In genomic region chr14:68511727-68512047, GRCh38 we compare ENCODE assay signal across 19 cellular contexts.
DNase-seq lines count a peak whose midpoint lies in the region; ATAC-seq, FAIRE-seq and TF ChIP-seq lines count a peak whose summit lies in the region.
"Had no signal": no experiment of that assay in that cellular context is flagged by ENCODE, and none has a peak within 500 bp of the region (broad histone marks: within the 10 kb centered on the region; RNA-seq: fewer than 3 reads in every experiment).

No MANE protein-coding gene starts in this region.

- no peaks in the 10 kb centered on the region for H3K27me3 ChIP-seq in RWPE2 (ENCODE audit: insufficient read depth, poor library complexity, severe bottlenecking)
- H3K27me3 ChIP-seq in neural progenitor cell = no peaks in the 10 kb centered on the region
- H3K27me3 ChIP-seq in thoracic aorta (replicated peaks; ENCODE audit: insufficient read depth) = no peaks in the 10 kb centered on the region
- H3K27me3 ChIP-seq in CD4-positive, alpha-beta memory T cell (ENCODE audit: insufficient read depth, low read length) = no peaks in the 10 kb centered on the region
- H3K27me3 ChIP-seq: ovary had no signal

- FAIRE-seq in GM12892 (lab: Jason Lieb, UNC) = no peak

- no peak overlapping the region for H3K9ac ChIP-seq in neural progenitor cell

- intact Hi-C loops in CD4-positive, alpha-beta memory T cell (cut with micrococcal nuclease) = no loop called here

- no peaks in the 10 kb centered on the region for H3K9me3 Mint-ChIP-seq in neural progenitor cell
- H3K9me3 Mint-ChIP-seq in CD4-positive, alpha-beta memory T cell = no peaks in the 10 kb centered on the region
- H3K9me3 Mint-ChIP-seq: immature natural killer cell; naive thymus-derived CD4-positive, alpha-beta T cell had no signal

- POLR2A ChIA-PET in CD4-positive, alpha-beta memory T cell (lab: Charles Lee; ENCODE audit: partially characterized antibody) = no interaction called here

- H2AFZ ChIP-seq in neural progenitor cell (replicated peaks) = no peak overlapping the region

- TF ChIP-seq POLR2A in GM12892 (IDR thresholded peaks at IDR 0.05; ENCODE audit: low read depth, low read length) = no peak

- peaks cover 2% of the 10 kb centered on the region for H3K27me3 Mint-ChIP-seq in neural progenitor cell (ENCODE audit: insufficient read depth, low read depth)
- no peaks in the 10 kb centered on the region for H3K27me3 Mint-ChIP-seq in CD4-positive, alpha-beta memory T cell
- H3K27me3 Mint-ChIP-seq: naive thymus-derived CD4-positive, alpha-beta T cell had no signal

- H3K36me3 Mint-ChIP-seq in neural progenitor cell = no peaks in the 10 kb centered on the region
- H3K36me3 Mint-ChIP-seq in CD4-positive, alpha-beta memory T cell = no peaks in the 10 kb centered on the region

- H3K4me2 ChIP-seq in neural progenitor cell = no peak overlapping the region

- no peak overlapping the region for H3K4me3 Mint-ChIP-seq in neural progenitor cell
- H3K4me3 Mint-ChIP-seq in CD4-positive, alpha-beta memory T cell = no peak overlapping the region
- H3K4me3 Mint-ChIP-seq: immature natural killer cell; naive thymus-derived CD4-positive, alpha-beta T cell had no signal

- H3K27ac ChIP-seq in RWPE2 (ENCODE audit: poor library complexity, severe bottlenecking) (peak overlapping the region; percentile 82), coronary artery (peak overlapping the region; percentile 41 to 44), neural progenitor cell (no peak overlapping the region), thoracic aorta (peak overlapping the region; percentile 13 to 65)
- H3K27ac ChIP-seq in CD4-positive, alpha-beta memory T cell (ENCODE audit: low read depth, low read length) = no peak overlapping the region
- H3K27ac ChIP-seq: HL-60 had no signal

- no peak overlapping the region for H3K4me3 ChIP-seq in RWPE2 (ENCODE audit: severe bottlenecking)
- H3K4me3 ChIP-seq in coronary artery = no peak overlapping the region
- H3K4me3 ChIP-seq in neural progenitor cell = no peak overlapping the region
- H3K4me3 ChIP-seq in thoracic aorta = no peak overlapping the region
- H3K4me3 ChIP-seq in CD4-positive, alpha-beta memory T cell (ENCODE audit: low read length in 2 of 2) = no peak overlapping the region
- H3K4me3 ChIP-seq: ovary had no signal

- ATAC-seq in RWPE2 (ENCODE audit: low read depth) (no peak), thoracic aorta (ENCODE audit: insufficient number of reproducible peaks, low FRiP score, low read depth) (no peak), GM18511 (IDR thresholded peaks at IDR 0.05; ENCODE audit: unreplicated experiment) (no peak)
- ATAC-seq: naive thymus-derived CD4-positive, alpha-beta T cell had no signal

- TF ChIP-seq CTCF in RWPE2 (IDR thresholded peaks at IDR 0.05; ENCODE audit: poor library complexity, severe bottlenecking) (no peak), coronary artery (IDR thresholded peaks at IDR 0.05) (no peak), neural progenitor cell (IDR thresholded peaks at IDR 0.05) (no peak), thoracic aorta (IDR thresholded peaks at IDR 0.05) (no peak)

- peaks cover 50% of the 10 kb centered on the region for H3K4me1 Mint-ChIP-seq in neural progenitor cell
- peaks cover 31 to 56% (median 39%) of the 10 kb centered on the region in 4 donors for H3K4me1 Mint-ChIP-seq in CD4-positive, alpha-beta memory T cell

- no peaks in the 10 kb centered on the region for H4K20me1 ChIP-seq in neural progenitor cell (ENCODE audit: low read depth)

- H3K36me3 ChIP-seq in RWPE2 (ENCODE audit: low read depth) = no peaks in the 10 kb centered on the region
- no peaks in the 10 kb centered on the region for H3K36me3 ChIP-seq in neural progenitor cell
- H3K36me3 ChIP-seq in thoracic aorta = no peaks in the 10 kb centered on the region
- no peaks in the 10 kb centered on the region for H3K36me3 ChIP-seq in CD4-positive, alpha-beta memory T cell (ENCODE audit: insufficient read depth, low read length)
- H3K36me3 ChIP-seq: ovary had no signal

- H3F3A ChIP-seq in neural progenitor cell (ENCODE audit: low read depth) = no peaks in the 10 kb centered on the region

- H3K9me3 ChIP-seq in RWPE2 (ENCODE audit: severe bottlenecking) (no peaks in the 10 kb centered on the region), neural progenitor cell (ENCODE audit: low read depth) (no peaks in the 10 kb centered on the region), thoracic aorta (no peaks in the 10 kb centered on the region)
- H3K9me3 ChIP-seq in CD4-positive, alpha-beta memory T cell (ENCODE audit: control insufficient read depth in 1 of 2, low read length in 2 of 2) = no peaks in the 10 kb centered on the region
- H3K9me3 ChIP-seq: ovary had no signal

- peak overlapping the region; percentile 19 for H3K27ac Mint-ChIP-seq in neural progenitor cell
- H3K27ac Mint-ChIP-seq in CD4-positive, alpha-beta memory T cell = no peak overlapping the region

- CTCF ChIA-PET in CD4-positive, alpha-beta memory T cell (lab: Charles Lee; ENCODE audit: partially characterized antibody) = interaction anchor here (1.1 kb wide), 1 partner anchor 333 kb away, joined by 3 read pairs; no protein-coding TSS in a partner anchor

- no peak for DNase-seq in RWPE2 (ENCODE audit: low spot score)
- no peak for DNase-seq in coronary artery (ENCODE audit: low spot score)
- no peak for DNase-seq in neural progenitor cell (ENCODE audit: low spot score)
- no peak for DNase-seq in thoracic aorta (ENCODE audit: low spot score)
- no peak for DNase-seq in GM12892 (ENCODE audit: insufficient read length)
- DNase-seq in CD4-positive, alpha-beta memory T cell = no peak
- DNase-seq: activated CD4-positive, alpha-beta T cell treated with anti-CD3 and anti-CD28 coated beads for 48 hours; activated effector memory CD4-positive, alpha-beta T cell treated with Interleukin-2 at 50 U/mL for 16 hours; central memory CD4-positive, alpha-beta T cell; DND-41; effector memory CD4-positive, alpha-beta T cell; head of caudate nucleus; immature natural killer cell; naive thymus-derived CD4-positive, alpha-beta T cell; NCI-H1694; stimulated activated CD4-positive, alpha-beta T cell treated with anti-CD3 and anti-CD28 coated beads, Interleukin-2, amount 100 ng/mL, for 24 hours had no signal

- no peaks in the 10 kb centered on the region for H3K79me2 ChIP-seq in neural progenitor cell (ENCODE audit: low read depth)

- H3K4me1 ChIP-seq in RWPE2 (ENCODE audit: insufficient read depth, poor library complexity, severe bottlenecking) (peaks cover 34% of the 10 kb centered on the region), neural progenitor cell (peaks cover 16% of the 10 kb centered on the region), thoracic aorta (ENCODE audit: control insufficient read depth in 1 of 2, low read depth in 2 of 2) (peaks cover 7 to 52% of the 10 kb centered on the region in 2 donors)
- peaks cover 48% of the 10 kb centered on the region for H3K4me1 ChIP-seq in CD4-positive, alpha-beta memory T cell (ENCODE audit: insufficient read depth, low read length)

Comparison
In these comparisons a context has a peak if more than half of its experiments do, and no peak if none do; other contexts are left out.
1. H3K27ac ChIP-seq: peak in RWPE2 (single experiment), coronary artery (2 of 2) and thoracic aorta (2 of 2); none in neural progenitor cell (single experiment) and CD4-positive, alpha-beta memory T cell (single experiment).